Comparison of ENCODE assay signal across 1 cellular context in genomic region chr3:115651089-115651488, GRCh38.
TF ChIP-seq lines count a peak whose summit lies in the region.

No MANE protein-coding gene starts in this region.

TF ChIP-seq in WTC11, 78 proteins besides CTCF, POLR2A, EP300 and RAD21 (continued from another document):
- TF ChIP-seq, protein P1, sequence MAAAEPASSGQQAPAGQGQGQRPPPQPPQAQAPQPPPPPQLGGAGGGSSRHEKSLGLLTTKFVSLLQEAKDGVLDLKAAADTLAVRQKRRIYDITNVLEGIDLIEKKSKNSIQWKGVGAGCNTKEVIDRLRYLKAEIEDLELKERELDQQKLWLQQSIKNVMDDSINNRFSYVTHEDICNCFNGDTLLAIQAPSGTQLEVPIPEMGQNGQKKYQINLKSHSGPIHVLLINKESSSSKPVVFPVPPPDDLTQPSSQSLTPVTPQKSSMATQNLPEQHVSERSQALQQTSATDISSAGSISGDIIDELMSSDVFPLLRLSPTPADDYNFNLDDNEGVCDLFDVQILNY (CRISPR knock-in tag; IDR thresholded peaks at IDR 0.05) = no peak
- TF ChIP-seq ATF1 (CRISPR knock-in tag; IDR thresholded peaks at IDR 0.05) (no peak), ATF2 (CRISPR knock-in tag; IDR thresholded peaks at IDR 0.05; ENCODE audit: borderline replicate concordance, low read depth) (no peak), CDX4 (CRISPR knock-in tag; IDR thresholded peaks at IDR 0.05; ENCODE audit: borderline replicate concordance) (no peak), JUN (CRISPR knock-in tag; IDR thresholded peaks at IDR 0.05) (no peak), ZMAT4 (CRISPR knock-in tag; IDR thresholded peaks at IDR 0.05) (no peak), JAZF1 (CRISPR knock-in tag; IDR thresholded peaks at IDR 0.05) (no peak)
- TF ChIP-seq, protein P2, sequence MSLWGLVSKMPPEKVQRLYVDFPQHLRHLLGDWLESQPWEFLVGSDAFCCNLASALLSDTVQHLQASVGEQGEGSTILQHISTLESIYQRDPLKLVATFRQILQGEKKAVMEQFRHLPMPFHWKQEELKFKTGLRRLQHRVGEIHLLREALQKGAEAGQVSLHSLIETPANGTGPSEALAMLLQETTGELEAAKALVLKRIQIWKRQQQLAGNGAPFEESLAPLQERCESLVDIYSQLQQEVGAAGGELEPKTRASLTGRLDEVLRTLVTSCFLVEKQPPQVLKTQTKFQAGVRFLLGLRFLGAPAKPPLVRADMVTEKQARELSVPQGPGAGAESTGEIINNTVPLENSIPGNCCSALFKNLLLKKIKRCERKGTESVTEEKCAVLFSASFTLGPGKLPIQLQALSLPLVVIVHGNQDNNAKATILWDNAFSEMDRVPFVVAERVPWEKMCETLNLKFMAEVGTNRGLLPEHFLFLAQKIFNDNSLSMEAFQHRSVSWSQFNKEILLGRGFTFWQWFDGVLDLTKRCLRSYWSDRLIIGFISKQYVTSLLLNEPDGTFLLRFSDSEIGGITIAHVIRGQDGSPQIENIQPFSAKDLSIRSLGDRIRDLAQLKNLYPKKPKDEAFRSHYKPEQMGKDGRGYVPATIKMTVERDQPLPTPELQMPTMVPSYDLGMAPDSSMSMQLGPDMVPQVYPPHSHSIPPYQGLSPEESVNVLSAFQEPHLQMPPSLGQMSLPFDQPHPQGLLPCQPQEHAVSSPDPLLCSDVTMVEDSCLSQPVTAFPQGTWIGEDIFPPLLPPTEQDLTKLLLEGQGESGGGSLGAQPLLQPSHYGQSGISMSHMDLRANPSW (CRISPR knock-in tag; conservative IDR thresholded peaks at IDR 0.05; ENCODE audit: low read depth) = no peak
TF ChIP-seq in WTC11: peak in this region for 0.
